In the genomic region with DNA sequence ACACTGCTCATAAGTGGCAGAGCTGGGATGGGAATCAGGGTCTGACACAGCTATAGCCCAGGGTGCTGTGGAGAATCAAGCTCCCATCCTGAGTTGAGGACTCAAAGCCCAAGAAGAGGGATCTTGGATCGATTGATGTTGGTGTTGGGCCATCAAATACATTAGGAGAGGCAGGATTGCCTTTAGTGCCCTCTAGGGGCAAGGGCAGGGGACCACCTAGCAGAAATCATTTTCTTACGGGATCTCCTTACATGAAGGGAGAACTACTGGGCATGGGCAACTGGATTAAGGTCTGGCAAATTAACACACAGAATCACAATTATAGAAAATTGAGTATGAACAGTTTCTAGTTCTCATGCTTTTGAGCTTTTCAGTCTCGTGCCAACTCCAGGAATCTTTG, we compare ENCODE assay signal across 9 cellular contexts. TPM values are rescaled to one million over a fixed set of nuclear protein-coding genes. Genes with fewer than 3 reads are reported as not detected.
A peak's percentile ranks its signal among the peaks of the same experiment; 100 is the strongest.
DNase-seq lines count a peak whose midpoint lies in the region; ATAC-seq and TF ChIP-seq lines count a peak whose summit lies in the region.
"Had no signal": no experiment of that assay in that cellular context is flagged by ENCODE, and none has a peak within 500 bp of the region (broad histone marks: within the 10 kb centered on the region; RNA-seq: fewer than 3 reads in every experiment).

No MANE protein-coding gene starts in this region.

- no peak overlapping the region for H3K4me2 ChIP-seq in mesendoderm (ENCODE audit: low read length)

- no peak overlapping the region for H3K9ac ChIP-seq in mesendoderm (ENCODE audit: low read length)

- H3K4me3 ChIP-seq in HL-60 (replicated peaks; ENCODE audit: insufficient read depth, low read length) (no peak overlapping the region), mesendoderm (ENCODE audit: low read length) (no peak overlapping the region)

- H4K8ac ChIP-seq in mesendoderm (ENCODE audit: low read depth, low read length), result no peak overlapping the region

- DNase-seq in DMS 273 (lab: John Stamatoyannopoulos, UW; ENCODE audit: unreplicated experiment) (peak; percentile 24), DMS 273 treated with DMSO at 0.1 percent for 48 hours (lab: John Stamatoyannopoulos, UW) (no peak), HL-60 (ENCODE audit: low read depth in 1 of 2, low spot score in 1 of 2) (peak in 1 of 2 experiments; percentile 35), mesendoderm (peak; percentile 56), cerebellar cortex (ENCODE audit: low spot score) (no peak)
- DNase-seq: central memory CD4-positive, alpha-beta T cell had no signal

- H2AK5ac ChIP-seq in mesendoderm (ENCODE audit: low read length), result no peak overlapping the region

- no peak for ATAC-seq in GM18858 (IDR thresholded peaks at IDR 0.05; ENCODE audit: unreplicated experiment)
- ATAC-seq in GM21529 (IDR thresholded peaks at IDR 0.05; ENCODE audit: unreplicated experiment), result no peak

- no peak overlapping the region for H3K23ac ChIP-seq in mesendoderm (ENCODE audit: low read length)

- no peak overlapping the region for H3K18ac ChIP-seq in mesendoderm (ENCODE audit: low read length)

- no peak overlapping the region for H2BK120ac ChIP-seq in mesendoderm (ENCODE audit: low read depth, low read length)

- H3K27ac ChIP-seq in HL-60 (replicated peaks), result no peak overlapping the region
- no peak overlapping the region for H3K27ac ChIP-seq in VCaP
- no peak overlapping the region for H3K27ac ChIP-seq in mesendoderm (ENCODE audit: low read depth, low read length)

- H3K27me3 ChIP-seq in HL-60 (ENCODE audit: insufficient read depth, poor library complexity, severe bottlenecking) (no peaks in the 10 kb centered on the region), mesendoderm (ENCODE audit: insufficient read depth, low read length, poor library complexity) (no peaks in the 10 kb centered on the region)

- H3K79me2 ChIP-seq in mesendoderm (ENCODE audit: control insufficient read depth, insufficient read depth, low read length), result no peaks in the 10 kb centered on the region

- no peak overlapping the region for H2BK5ac ChIP-seq in mesendoderm (ENCODE audit: low read length)

- H3K36me3 ChIP-seq in mesendoderm (ENCODE audit: control insufficient read depth, insufficient read depth, low read length), result no peaks in the 10 kb centered on the region

- H4K5ac ChIP-seq in mesendoderm (ENCODE audit: low read length), result no peak overlapping the region

- no peak overlapping the region for H3K4ac ChIP-seq in mesendoderm (ENCODE audit: low read depth, low read length)

- no peak overlapping the region for H2BK15ac ChIP-seq in mesendoderm (replicated peaks; ENCODE audit: low read depth)

- H3K56ac ChIP-seq in mesendoderm (ENCODE audit: low read length), result no peak overlapping the region

- peak; percentile 64 for TF ChIP-seq CTCF in HL-60 (IDR thresholded peaks at IDR 0.05; ENCODE audit: insufficient read depth, low read length)
- peak; percentile 66 for TF ChIP-seq CTCF in VCaP (conservative IDR thresholded peaks at IDR 0.05)

- no CpG with 5 or more reads among the region's 3 CpGs for whole genome bisulfite sequencing in mesendoderm (ENCODE audit: extremely low coverage, insufficient coverage, low lambda C conversion rate)

- H3K4me1 ChIP-seq in mesendoderm (ENCODE audit: control insufficient read depth, low read depth, low read length), result no peaks in the 10 kb centered on the region

- no peaks in the 10 kb centered on the region for H3K79me1 ChIP-seq in mesendoderm (ENCODE audit: low read length)

RNA-seq across cellular contexts. Expression of a gene that starts 24.9 kb away (rescaled TPM):
- polyA plus RNA-seq in mesendoderm (2013, experiment 1 of 2), result 16.3 TPM
- 15.0 TPM for polyA plus RNA-seq in mesendoderm (2013, experiment 2 of 2)

RNA-seq across cellular contexts. Expression of a gene that starts 38.8 kb away (rescaled TPM):
- polyA plus RNA-seq in mesendoderm (2013, experiment 1 of 2), result 0.74 TPM
- 0.87 TPM for polyA plus RNA-seq in mesendoderm (2013, experiment 2 of 2)

RNA-seq across cellular contexts. Expression of a gene that starts 39.0 kb away (rescaled TPM):
- polyA plus RNA-seq in mesendoderm (2013, experiment 1 of 2), result 33.7 TPM
- polyA plus RNA-seq in mesendoderm (2013, experiment 2 of 2), result 32.6 TPM

Comparison
In these comparisons a context has a peak if more than half of its experiments do, and no peak if none do; other contexts are left out.
1. DNase-seq: peak in DMS 273 (single experiment) and mesendoderm (single experiment); none in DMS 273 treated with DMSO at 0.1 percent for 48 hours (single experiment) and cerebellar cortex (single experiment).